Comparison of ENCODE assay signal across 3 cellular contexts in the genomic region with DNA sequence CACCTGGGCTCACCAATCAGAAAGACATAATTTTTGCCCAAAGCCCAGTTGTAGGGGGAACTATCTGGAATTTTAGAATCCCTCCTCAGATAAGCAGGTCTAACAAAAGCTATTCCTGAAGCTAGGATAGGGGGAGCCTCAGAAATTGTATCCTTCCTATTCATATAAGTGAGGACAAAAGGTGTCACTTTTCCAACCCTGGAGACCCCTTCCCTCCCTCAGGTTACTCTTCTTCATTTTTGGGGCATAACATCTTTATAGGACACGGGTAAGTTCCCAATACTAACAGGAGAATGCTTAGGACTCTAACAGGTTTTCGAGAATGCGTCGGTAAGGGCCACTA. TPM values are rescaled to one million over a fixed set of nuclear protein-coding genes. Genes with fewer than 3 reads are reported as not detected.
"Had no signal": no experiment of that assay in that cellular context is flagged by ENCODE, and none has a peak within 500 bp of the region (broad histone marks: within the 10 kb centered on the region; RNA-seq: fewer than 3 reads in every experiment).

No MANE protein-coding gene starts in this region.

RNA-seq across cellular contexts. Expression of a gene that starts 58.7 kb away (rescaled TPM):
- total RNA-seq: LHCN-M2, MCF 10A, NCI-H460 had no signal
